Comparison of ENCODE assay signal across 22 cellular contexts in the genomic region with DNA sequence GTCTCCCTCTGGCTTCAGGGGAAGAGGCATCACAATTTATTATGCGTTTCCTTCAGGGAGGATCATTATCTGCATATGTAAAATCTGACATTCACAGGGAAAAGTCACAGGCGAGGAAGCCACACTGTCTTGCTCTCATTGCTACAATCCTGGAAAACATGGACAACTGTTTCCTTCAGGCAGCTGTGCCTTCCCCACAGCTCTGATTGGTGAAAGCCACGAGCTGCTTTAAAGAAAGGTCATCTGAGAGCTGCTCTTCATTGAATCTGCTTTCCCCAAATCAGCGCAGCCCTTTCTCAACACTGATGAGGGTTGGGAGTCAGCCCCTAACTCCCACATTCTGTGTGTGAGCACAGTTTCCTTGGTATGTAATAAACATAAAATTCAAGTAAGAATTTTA.
DNase-seq lines count a peak whose midpoint lies in the region; ATAC-seq, FAIRE-seq and TF ChIP-seq lines count a peak whose summit lies in the region.
"Had no signal": no experiment of that assay in that cellular context is flagged by ENCODE, and none has a peak within 500 bp of the region (broad histone marks: within the 10 kb centered on the region; RNA-seq: fewer than 3 reads in every experiment).

No MANE protein-coding gene starts in this region.

- no peak overlapping the region for H2AK5ac ChIP-seq in H1 (ENCODE audit: low read depth, low read length)

- DNase-seq in GM23338 (ENCODE audit: low spot score): peak; percentile 4
- DNase-seq in H1 (ENCODE audit: low read depth in 1 of 2, low spot score in 2 of 2): no peak
- no peak for DNase-seq in uterus
- DNase-seq in effector CD4-positive, alpha-beta T cell: no peak
- DNase-seq in stimulated activated CD4-positive, alpha-beta T cell treated with anti-CD3 and anti-CD28 coated beads, Interleukin-4, amount 100 ng/mL, for 24 hours: no peak
- no peak for DNase-seq in activated CD4-positive, alpha-beta T cell treated with anti-CD3 and anti-CD28 coated beads for 1 hour
- no peak for DNase-seq in sciatic nerve (ENCODE audit: low spot score)
- DNase-seq: ACHN; BE2C; CD4-positive, alpha-beta memory T cell; DND-41; EL; GM23248; H7; HFFc6 had no signal

- 75% methylated on average over 4 of the region's 4 CpGs; no CpG with 5 or more reads in 1 of the 2 experiments for WGBS in H1 (ENCODE audit: extremely low coverage in 1 of 2, insufficient coverage in 1 of 2, insufficient read length in 1 of 2, insufficient replicate concordance in 2 of 2, low coverage in 1 of 2, low lambda C conversion rate in 2 of 2, missing lambda C conversion rate in 1 of 2), 2 experiments

- no peaks in the 10 kb centered on the region for H3K79me1 ChIP-seq in H1 (ENCODE audit: low read depth, low read length)

- no peak for TF ChIP-seq EP300 in H1 (IDR thresholded peaks at IDR 0.05; ENCODE audit: borderline replicate concordance in 1 of 2, low read depth in 2 of 2, low read length in 2 of 2)

- H2BK120ac ChIP-seq in H1 (replicated peaks; ENCODE audit: low read depth, low read length): no peak overlapping the region

- H4K5ac ChIP-seq in H1 (ENCODE audit: insufficient read length, low read depth, low read length): no peak overlapping the region

- no peak overlapping the region for H3K4me3 Mint-ChIP-seq in GM23338
- no peak overlapping the region for H3K4me3 Mint-ChIP-seq in nephron
- H3K4me3 Mint-ChIP-seq: CD14-positive monocyte; CD4-positive, alpha-beta memory T cell; HFFc6 had no signal

- H3K27ac Mint-ChIP-seq in GM23338: no peak overlapping the region
- H3K27ac Mint-ChIP-seq in nephron: peak overlapping the region; percentile 72 to 85 (median 84)
- H3K27ac Mint-ChIP-seq: CD14-positive monocyte; CD4-positive, alpha-beta memory T cell; HFFc6 had no signal

- H3K23me2 ChIP-seq in H1 (ENCODE audit: low read depth, low read length): no peaks in the 10 kb centered on the region

- no peak for ATAC-seq in GM23338
- no peak for ATAC-seq in sciatic nerve
- ATAC-seq: HCT116 had no signal

- no peak overlapping the region for H3K27ac ChIP-seq in GM23338 (ENCODE audit: low read depth)
- H3K27ac ChIP-seq in H1 (ENCODE audit: low read depth, low read length): no peak overlapping the region
- H3K27ac ChIP-seq in uterus: peak overlapping the region; percentile 71 to 79
- H3K27ac ChIP-seq: GM23248, HL-60 had no signal

- no peak overlapping the region for H4K8ac ChIP-seq in H1 (ENCODE audit: extremely low read depth, insufficient read depth, low read length)

- H3K36me3 ChIP-seq in GM23338 (ENCODE audit: insufficient read depth) (no peaks in the 10 kb centered on the region), H1 (ENCODE audit: control insufficient read depth in 2 of 4, insufficient read depth in 4 of 4, low read length in 3 of 4) (no peaks in the 10 kb centered on the region; a peak in 1 of 8 replicates), uterus (no peaks in the 10 kb centered on the region)
- H3K36me3 ChIP-seq: BE2C had no signal

- H3K4me2 ChIP-seq in GM23338: no peak overlapping the region
- H3K4me2 ChIP-seq in H1 (ENCODE audit: insufficient read depth in 1 of 2, low read depth in 2 of 2, low read length in 2 of 2): no peak overlapping the region

- peaks cover 7% of the 10 kb centered on the region; the same call in 1 of the 2 replicates for H3K9me2 ChIP-seq in GM23338 (ENCODE audit: insufficient read depth)

- H3K14ac ChIP-seq in H1 (ENCODE audit: insufficient read length): no peak overlapping the region

- no peak for TF ChIP-seq RAD21 in H1 (IDR thresholded peaks at IDR 0.05 in 1 of 2, conservative IDR thresholded peaks at IDR 0.05 in 1 of 2; ENCODE audit: low read depth in 2 of 2, low read length in 2 of 2)

- no peak overlapping the region for H3K56ac ChIP-seq in H1 (replicated peaks; ENCODE audit: insufficient read length, low read depth, low read length)

- no peaks in the 10 kb centered on the region for H3K79me2 ChIP-seq in GM23338 (replicated peaks; ENCODE audit: insufficient read depth)
- H3K79me2 ChIP-seq in H1 (ENCODE audit: control insufficient read depth in 1 of 2, insufficient read depth in 2 of 2, low read length in 2 of 2): no peaks in the 10 kb centered on the region

- no peak overlapping the region for H3K18ac ChIP-seq in H1 (ENCODE audit: extremely low read depth, low read length)

- no peak overlapping the region for H2BK12ac ChIP-seq in H1 (ENCODE audit: low read depth, low read length)

- no peak overlapping the region for H2BK15ac ChIP-seq in H1 (ENCODE audit: low read length)

- intact Hi-C loops in uterus (cut with DNase I; ENCODE audit: low total_unique reads): no loop called here
- intact Hi-C loops in sciatic nerve (cut with DNase I): no loop called here

- no peak overlapping the region for H3K4ac ChIP-seq in H1 (replicated peaks; ENCODE audit: insufficient read length, low read depth, low read length)

- H3K9me3 Mint-ChIP-seq in GM23338: no peaks in the 10 kb centered on the region
- no peaks in the 10 kb centered on the region for H3K9me3 Mint-ChIP-seq in nephron

- no peak for TF ChIP-seq POLR2A in H1 (IDR thresholded peaks at IDR 0.05; ENCODE audit: control extremely low read depth in 1 of 2, low read depth in 2 of 2, low read length in 2 of 2)
- no peak for TF ChIP-seq POLR2A in uterus (IDR thresholded peaks at IDR 0.05)

- H3K4me1 Mint-ChIP-seq in GM23338 (peaks cover 28% of the 10 kb centered on the region), nephron (peaks cover 24% of the 10 kb centered on the region)
- H3K4me1 Mint-ChIP-seq: CD14-positive monocyte; CD4-positive, alpha-beta memory T cell had no signal

- no peak for TF ChIP-seq CTCF in GM23338 (conservative IDR thresholded peaks at IDR 0.05; ENCODE audit: low read depth in 2 of 2)
- no peak for TF ChIP-seq CTCF in H1 (IDR thresholded peaks at IDR 0.05; ENCODE audit: control extremely low read depth in 1 of 3, insufficient read depth in 1 of 3, low read depth in 1 of 3, low read length in 3 of 3)
- TF ChIP-seq CTCF in nephron (IDR thresholded peaks at IDR 0.05; ENCODE audit: unreplicated experiment in 3 of 3): no peak
- TF ChIP-seq CTCF in uterus (IDR thresholded peaks at IDR 0.05): no peak

- H3K23ac ChIP-seq in H1 (ENCODE audit: insufficient read length): no peak overlapping the region

- H3K27me3 ChIP-seq in GM23338 (ENCODE audit: insufficient read depth) (no peaks in the 10 kb centered on the region), H1 (replicated peaks in 1 of 4; ENCODE audit: control insufficient read depth in 3 of 4, extremely low read depth in 1 of 4, insufficient read depth in 3 of 4, low read length in 3 of 4) (no peaks in the 10 kb centered on the region), uterus (no peaks in the 10 kb centered on the region)
- H3K27me3 ChIP-seq: BE2C had no signal

- H3K4me3 ChIP-seq in GM23338: no peak overlapping the region
- no peak overlapping the region for H3K4me3 ChIP-seq in H1 (ENCODE audit: extremely low read depth in 1 of 4, insufficient read depth in 2 of 4, low read depth in 3 of 4, low read length in 4 of 4)
- H3K4me3 ChIP-seq in uterus: no peak overlapping the region
- H3K4me3 ChIP-seq: GM23248 had no signal

- H4K20me1 ChIP-seq in GM23338 (replicated peaks; ENCODE audit: insufficient read depth): no peaks in the 10 kb centered on the region
- no peaks in the 10 kb centered on the region for H4K20me1 ChIP-seq in H1 (replicated peaks in 1 of 2; ENCODE audit: control insufficient read depth in 1 of 2, insufficient read depth in 2 of 2, low read length in 2 of 2)

- no peak for FAIRE-seq in H1 (lab: Jason Lieb, UNC)
- FAIRE-seq: A204.1, GM12891, GM19239 had no signal

- H3K27me3 Mint-ChIP-seq in GM23338 (ENCODE audit: insufficient read depth, low read depth, poor library complexity) (peaks cover 1% of the 10 kb centered on the region), nephron (ENCODE audit: low read depth) (no peaks in the 10 kb centered on the region)

- no peaks in the 10 kb centered on the region for H3F3A ChIP-seq in GM23338 (replicated peaks; ENCODE audit: low read depth)

- CTCF ChIA-PET in H1 (lab: Charles Lee; ENCODE audit: partially characterized antibody): no interaction called here

- H3K4me1 ChIP-seq in GM23338 (ENCODE audit: insufficient read depth) (peaks cover 14% of the 10 kb centered on the region; the same call in 1 of the 2 replicates), H1 (replicated peaks in 1 of 4; ENCODE audit: control insufficient read depth in 3 of 4, insufficient read depth in 4 of 4, low read length in 3 of 4) (peaks cover 0 to 11% (median 3%) of the 10 kb centered on the region in 4 experiments; a peak in 2 of 7 replicates), uterus (peaks cover 0 to 5% of the 10 kb centered on the region in 2 donors)

- no peak overlapping the region for H3K9ac ChIP-seq in H1 (replicated peaks in 1 of 4; ENCODE audit: extremely low read depth in 1 of 4, low read depth in 3 of 4, low read length in 3 of 4)
- H3K9ac ChIP-seq: GM23248 had no signal

- H4K91ac ChIP-seq in H1 (replicated peaks; ENCODE audit: insufficient read length, low read length): no peak overlapping the region

- POLR2A ChIA-PET in H1 (lab: Charles Lee; ENCODE audit: partially characterized antibody): no interaction called here

- no peak overlapping the region for H2BK20ac ChIP-seq in H1 (ENCODE audit: low read length)

- no peaks in the 10 kb centered on the region for H3K36me3 Mint-ChIP-seq in GM23338 (ENCODE audit: low read depth)
- H3K36me3 Mint-ChIP-seq in nephron (ENCODE audit: low read depth): no peaks in the 10 kb centered on the region
- H3K36me3 Mint-ChIP-seq: CD14-positive monocyte; CD4-positive, alpha-beta memory T cell had no signal

- no peaks in the 10 kb centered on the region for H3K9me3 ChIP-seq in H1 (ENCODE audit: insufficient read depth in 2 of 2, low read depth in 1 of 2, low read length in 1 of 2)
- H3K9me3 ChIP-seq in uterus: no peaks in the 10 kb centered on the region
- H3K9me3 ChIP-seq: BE2C had no signal

- H2AFZ ChIP-seq in GM23338: peak overlapping the region; percentile 58; the same call in 1 of the 2 replicates
- 0 out of 2 replicates have a peak overlapping the region, but pooled peaks have one; percentile 76 for H2AFZ ChIP-seq in H1 (ENCODE audit: low read length)
- H2AFZ ChIP-seq: GM23248 had no signal

- H2BK5ac ChIP-seq in H1 (ENCODE audit: low read depth, low read length): no peak overlapping the region

TF ChIP-seq in GM23338, 12 proteins besides CTCF, POLR2A, EP300 and RAD21:
- TF ChIP-seq ZNF331 (CRISPR knock-in tag; IDR thresholded peaks at IDR 0.05; ENCODE audit: low read depth) (no peak), CREB1 (CRISPR knock-in tag; IDR thresholded peaks at IDR 0.05; ENCODE audit: low read depth) (no peak)

TF ChIP-seq in H1, 55 proteins besides CTCF, POLR2A, EP300 and RAD21 (continues in another document):
- no peak for TF ChIP-seq RNF2 (IDR thresholded peaks at IDR 0.05; ENCODE audit: borderline replicate concordance, low read depth, low read length, missing control alignments, poor library complexity, severe bottlenecking)
- TF ChIP-seq CHD2 (IDR thresholded peaks at IDR 0.05; ENCODE audit: low read length): no peak
- no peak for TF ChIP-seq TCF12 (IDR thresholded peaks at IDR 0.05; ENCODE audit: low read depth, low read length)
- TF ChIP-seq PHF8 (conservative IDR thresholded peaks at IDR 0.05; ENCODE audit: low read depth, low read length): no peak
- TF ChIP-seq GABPA (IDR thresholded peaks at IDR 0.05; ENCODE audit: borderline replicate concordance, insufficient read depth, low read length): no peak
- TF ChIP-seq TAF1 (IDR thresholded peaks at IDR 0.05; ENCODE audit: low read depth, low read length): no peak
- TF ChIP-seq POLR2AphosphoS5 (IDR thresholded peaks at IDR 0.05; ENCODE audit: low read depth, low read length): no peak

Comparison
In these comparisons a context has a peak if more than half of its experiments do, and no peak if none do; other contexts are left out.
1. H3K27ac ChIP-seq: peak in uterus (2 of 2); none in GM23338 (single experiment) and H1 (single experiment).